8 cellular contexts compared by ENCODE assay signal in the genomic region with DNA sequence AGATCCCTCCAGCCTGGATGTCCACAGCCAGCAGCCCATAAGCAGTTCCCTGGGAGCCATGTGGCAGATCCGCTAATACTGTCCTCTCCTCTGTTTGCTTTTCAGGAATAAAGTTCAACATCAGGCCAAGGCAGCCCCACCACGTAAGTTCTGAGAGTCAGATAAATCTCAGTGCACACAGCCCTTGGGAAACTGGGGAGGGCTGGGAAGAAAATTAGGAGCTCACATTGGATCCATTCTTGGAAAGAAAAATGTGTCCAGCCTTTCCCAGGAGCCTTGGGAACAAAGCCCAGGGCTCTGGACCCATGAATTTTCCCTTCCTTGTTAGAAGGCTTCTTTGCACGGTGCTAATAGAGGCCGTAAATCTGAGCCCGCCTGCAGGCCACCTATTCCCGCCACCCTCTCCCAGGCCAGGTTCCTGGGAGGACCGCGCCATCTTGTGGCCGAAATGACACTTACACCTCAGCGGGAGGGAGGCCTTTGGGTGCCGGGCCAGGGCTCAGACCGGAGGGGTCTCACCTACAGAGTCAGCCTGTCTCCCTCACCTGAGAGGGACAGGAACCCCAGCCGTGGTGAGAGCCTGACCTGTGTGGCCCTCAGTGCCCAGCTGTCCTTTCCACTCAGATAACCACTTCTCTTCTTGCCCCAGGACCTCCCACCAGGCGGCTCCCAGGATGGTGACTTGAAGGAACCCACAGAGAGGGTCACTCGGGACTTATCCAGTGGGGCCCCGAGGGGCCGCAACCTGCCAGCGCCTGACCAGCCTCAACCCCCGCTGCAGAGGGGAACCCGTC. TPM values are rescaled to one million over a fixed set of nuclear protein-coding genes. Genes with fewer than 3 reads are reported as not detected.
DNase-seq lines count a peak whose midpoint lies in the region; ATAC-seq, FAIRE-seq and TF ChIP-seq lines count a peak whose summit lies in the region.

No MANE protein-coding gene starts in this region.

- intact Hi-C loops in spleen (cut with DNase I; ENCODE audit: low total_unique reads) = loop anchor here (5.0 kb wide), 1 partner anchor 339 kb away; no protein-coding TSS in a partner anchor

- H3K27me3 ChIP-seq in astrocyte (ENCODE audit: insufficient read depth, low read length) (peaks cover 2% of the 10 kb centered on the region), spleen (replicated peaks in 1 of 7) (peaks cover 0 to 40% (median 0%) of the 10 kb centered on the region in 7 donors)

- H3K4me3 Mint-ChIP-seq in astrocyte (ENCODE audit: unreplicated experiment) = no peak overlapping the region

- WGBS in spleen, 5 donors = 23 to 39% (median 33%) methylated on average over 11 to 20 of the region's 20 CpGs

- no peak overlapping the region for H3K27ac Mint-ChIP-seq in astrocyte (ENCODE audit: unreplicated experiment)

- H3K4me3 ChIP-seq in AG04449 (ENCODE audit: low read depth, low read length) (no peak overlapping the region), astrocyte (ENCODE audit: insufficient read depth, low read depth, low read length) (no peak overlapping the region), spleen (no peak overlapping the region)

- peaks cover 59% of the 10 kb centered on the region for H3K27me3 Mint-ChIP-seq in astrocyte (ENCODE audit: low read depth, unreplicated experiment)

- H3K27ac ChIP-seq in astrocyte (ENCODE audit: low read depth, low read length) (no peak overlapping the region), spleen (no peak overlapping the region)

- no peaks in the 10 kb centered on the region for H3K36me3 Mint-ChIP-seq in astrocyte (ENCODE audit: low read depth, unreplicated experiment)

- FAIRE-seq in astrocyte (lab: Jason Lieb, UNC) = no peak

- H3K36me3 ChIP-seq in astrocyte (ENCODE audit: insufficient read depth, low read length) = no peaks in the 10 kb centered on the region
- no peaks in the 10 kb centered on the region for H3K36me3 ChIP-seq in spleen

- CTCF ChIA-PET in AG04449 (lab: Yijun Ruan, JAX) = interaction anchor here (0.6 to 9.9 kb wide), 33 partner anchors 10 to 555 kb away, joined by 3 to 311 read pairs (median 4); no protein-coding TSS in a partner anchor

- H4K20me1 ChIP-seq in astrocyte (ENCODE audit: insufficient read depth, low read length) = no peaks in the 10 kb centered on the region

- no peak overlapping the region for H2AFZ ChIP-seq in astrocyte (ENCODE audit: low read depth, low read length)

- no peak for TF ChIP-seq POLR2A in spleen (IDR thresholded peaks at IDR 0.05)

- H3K9me3 Mint-ChIP-seq in astrocyte (ENCODE audit: unreplicated experiment) = no peaks in the 10 kb centered on the region

- peak; percentile 58 for ATAC-seq in GM18909 (IDR thresholded peaks at IDR 0.05; ENCODE audit: poor library complexity, unreplicated experiment)

- H3K9me3 ChIP-seq in astrocyte (ENCODE audit: insufficient read depth, low read depth, low read length) = no peaks in the 10 kb centered on the region
- H3K9me3 ChIP-seq in spleen = no peaks in the 10 kb centered on the region

- H3K9ac ChIP-seq in astrocyte (ENCODE audit: low read length) = no peak overlapping the region

- no peak for DNase-seq in AG04449 (ENCODE audit: low read depth, low spot score)
- peak; percentile 58 for DNase-seq in NCI-H1694 treated with DMSO at 0.1 percent for 48 hours (lab: John Stamatoyannopoulos, UW)
- peak; percentile 17 for DNase-seq in T-helper 22 cell (ENCODE audit: low read depth)
- DNase-seq in astrocyte (ENCODE audit: low read depth) = no peak
- peak; percentile 10 to 53 for DNase-seq in hippocampal formation (lab: John Stamatoyannopoulos, UW)
- peak; percentile 87 for DNase-seq in spleen
- DNase-seq in putamen (ENCODE audit: low spot score) = no peak

- peaks cover 2% of the 10 kb centered on the region for H3K4me1 Mint-ChIP-seq in astrocyte (ENCODE audit: low read depth, unreplicated experiment)

- H3K4me2 ChIP-seq in astrocyte (ENCODE audit: low read length) = no peak overlapping the region

- POLR2A ChIA-PET in AG04449 (lab: Yijun Ruan, JAX) = no interaction called here

- H3K4me1 ChIP-seq in astrocyte (ENCODE audit: insufficient read depth, low read length) = no peaks in the 10 kb centered on the region
- H3K4me1 ChIP-seq in spleen = peaks cover 0 to 8% (median 0%) of the 10 kb centered on the region in 6 donors

- TF ChIP-seq CTCF in AG04449 (IDR thresholded peaks at IDR 0.05; ENCODE audit: insufficient read depth, low read length, missing control alignments) (peak; percentile 91), astrocyte (IDR thresholded peaks at IDR 0.05; ENCODE audit: insufficient read depth, low read depth, low read length) (peak; percentile 64), spleen (IDR thresholded peaks at IDR 0.05 in 8 of 11, conservative IDR thresholded peaks at IDR 0.05 in 3 of 11) (peak; percentile 61 to 92 (median 80))

- H3K79me2 ChIP-seq in astrocyte (ENCODE audit: insufficient read depth, low read length) = no peaks in the 10 kb centered on the region

RNA-seq across cellular contexts. Expression of gene KCTD15, which starts 25.2 kb away (rescaled TPM):
- total RNA-seq in astrocyte (42.3 and 43.3 TPM in 2 replicates), spleen (10 to 100 TPM in 6 of 7 donors, 1 to 10 TPM in 1; 9.7 to 31.8 (median 23.9) TPM)
- polyA plus RNA-seq in spleen = 10 to 100 TPM in 1 of 3 donors, 1 to 10 TPM in 2; 7.6 to 18.8 (median 8.5) TPM

Comparison
In these comparisons a context has a peak if more than half of its experiments do, and no peak if none do; other contexts are left out.
1. DNase-seq: peak in NCI-H1694 treated with DMSO at 0.1 percent for 48 hours (single experiment), T-helper 22 cell (single experiment), hippocampal formation (2 of 2) and spleen (single experiment); none in AG04449 (single experiment), astrocyte (single experiment) and putamen (single experiment).
2. Peak in every context shown above with its lines, with median percentiles within 50 percentile points of each other: CTCF ChIP-seq.